17 cellular contexts compared by ENCODE assay signal in the genomic region with DNA sequence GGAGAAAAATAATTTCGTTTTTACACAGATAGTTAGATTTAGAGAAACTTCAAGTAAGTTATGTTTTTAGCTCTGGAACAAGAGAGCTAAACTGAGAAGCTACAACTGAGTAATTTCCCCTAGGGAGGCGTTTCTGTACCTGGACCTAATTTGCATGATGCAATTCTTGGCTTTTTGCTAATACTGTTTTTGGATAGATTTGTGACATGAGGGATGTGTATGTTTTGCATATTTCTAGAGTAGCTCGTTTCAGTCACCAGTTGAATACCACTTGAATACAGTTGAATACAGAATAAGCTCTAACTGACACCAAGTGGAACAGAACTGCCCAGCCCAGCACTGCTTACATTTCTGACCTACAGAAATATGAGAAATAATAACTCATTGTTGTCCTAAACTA.
DNase-seq lines count a peak whose midpoint lies in the region; ATAC-seq, FAIRE-seq and TF ChIP-seq lines count a peak whose summit lies in the region.
"Had no signal": no experiment of that assay in that cellular context is flagged by ENCODE, and none has a peak within 500 bp of the region (broad histone marks: within the 10 kb centered on the region; RNA-seq: fewer than 3 reads in every experiment).

No MANE protein-coding gene starts in this region.

- TF ChIP-seq EP300 in GM12878 (IDR thresholded peaks at IDR 0.05; ENCODE audit: borderline replicate concordance in 1 of 2, control insufficient read depth in 1 of 2, low read depth in 2 of 2, low read length in 2 of 2) = 0 out of 4 replicates have a peak, but pooled peaks of 1 of the 2 experiments have one; percentile 12

- H3K27ac ChIP-seq in GM12878 (ENCODE audit: control insufficient read depth, insufficient read depth) = no peak overlapping the region
- H3K27ac ChIP-seq: BLaER1 treated with 17β-estradiol and CSF1 and Interleukin-3, amounts not matched to agents 10 nM and 100 nM had no signal

- CTCF ChIA-PET in GM12878 (lab: Yijun Ruan, JAX) = no interaction called here

- intact Hi-C loops in GM12878 (cut with micrococcal nuclease; ENCODE audit: unreplicated experiment) = no loop called here
- intact Hi-C loops in sciatic nerve (cut with DNase I) = no loop called here

- TF ChIP-seq POLR2A in GM12878 (IDR thresholded peaks at IDR 0.05; ENCODE audit: low read depth, low read length) = no peak

- DNase-seq in NCI-H526 (lab: John Stamatoyannopoulos, UW) (peak; percentile 80 to 82), GM12878 (ENCODE audit: low read depth, low spot score) (no peak), sciatic nerve (ENCODE audit: low spot score) (no peak), T-helper 9 cell (no peak)
- no peak for DNase-seq in stimulated activated CD4-positive, alpha-beta T cell treated with anti-CD3 and anti-CD28 coated beads, Interleukin-4, amount 100 ng/mL, for 4 hours
- DNase-seq: Calu3; CD8-positive, alpha-beta T cell; DMS79 treated with DMSO at 0.1 percent for 48 hours; GF-D8; H9; IMR-90 had no signal

- H3K27me3 ChIP-seq in GM12878 (replicated peaks in 1 of 2; ENCODE audit: control insufficient read depth in 2 of 2, insufficient read depth in 2 of 2, low read length in 1 of 2) = no peaks in the 10 kb centered on the region
- H3K27me3 ChIP-seq: BLaER1 treated with 17β-estradiol and CSF1 and Interleukin-3, amounts not matched to agents 10 nM and 100 nM had no signal

- no peaks in the 10 kb centered on the region for H4K20me1 ChIP-seq in GM12878 (ENCODE audit: control insufficient read depth, insufficient read depth)
- H4K20me1 ChIP-seq: BLaER1 treated with 17β-estradiol and CSF1 and Interleukin-3, amounts not matched to agents 10 nM and 100 nM had no signal

- WGBS in GM12878 (ENCODE audit: insufficient coverage, insufficient replicate concordance, low lambda C conversion rate, missing lambda C conversion rate) = 0% methylated on average over 3 of the region's 3 CpGs

- TF ChIP-seq RAD21 in GM12878 (IDR thresholded peaks at IDR 0.05; ENCODE audit: insufficient read depth, low read depth, low read length) = no peak

- H3K79me2 ChIP-seq in GM12878 (ENCODE audit: control insufficient read depth, insufficient read depth, low read length) = no peaks in the 10 kb centered on the region

- BruUV-seq in GM12878 (replicated peaks; lab: Mats Ljungman, UMichigan) = no TSS peak

- no peak overlapping the region for H3K9ac ChIP-seq in GM12878 (ENCODE audit: control insufficient read depth, insufficient read depth, low read length)
- H3K9ac ChIP-seq: BLaER1 treated with 17β-estradiol and CSF1 and Interleukin-3, amounts not matched to agents 10 nM and 100 nM had no signal

- peak; percentile 49 for ATAC-seq in GM19463 (IDR thresholded peaks at IDR 0.05; ENCODE audit: unreplicated experiment)
- peak; percentile 67 for ATAC-seq in HG02623 (IDR thresholded peaks at IDR 0.05; ENCODE audit: unreplicated experiment)
- peak; percentile 63 for ATAC-seq in GM12878
- no peak for ATAC-seq in sciatic nerve
- ATAC-seq: CD8-positive, alpha-beta T cell; K562 had no signal

- RAD21 ChIA-PET in GM12878 (lab: Charles Lee; ENCODE audit: unreplicated experiment) = interaction anchor here (0.8 to 0.9 kb wide), 2 partner anchors 62 to 231 kb away, joined by 3 read pairs; no protein-coding TSS in a partner anchor

- POLR2A ChIA-PET in GM12878 (lab: Charles Lee) = no interaction called here

- no peak overlapping the region for H3K4me2 ChIP-seq in GM12878 (ENCODE audit: control insufficient read depth, insufficient read depth)
- H3K4me2 ChIP-seq: BLaER1 treated with 17β-estradiol and CSF1 and Interleukin-3, amounts not matched to agents 10 nM and 100 nM had no signal

- no peak for TF ChIP-seq CTCF in GM12878 (IDR thresholded peaks at IDR 0.05 in 2 of 3, conservative IDR thresholded peaks at IDR 0.05 in 1 of 3; ENCODE audit: control insufficient read depth in 2 of 3, extremely low read depth in 1 of 3, insufficient read depth in 1 of 3, low read depth in 3 of 3, low read length in 3 of 3)

- in situ Hi-C loops in GM12878 (cut with MboI) = no loop called here

- FAIRE-seq in GM12878 (lab: Jason Lieb, UNC) = no peak
- FAIRE-seq: H1, HTR-8/SVneo, K562 had no signal

- SMC1A ChIA-PET in GM12878 (lab: Charles Lee; ENCODE audit: uncharacterized antibody, unreplicated experiment) = interaction anchor here (0.8 to 3.6 kb wide), 8 partner anchors 11 to 304 kb away, joined by 3 to 12 read pairs (median 4); no protein-coding TSS in a partner anchor

- H3K9me3 ChIP-seq in GM12878 (replicated peaks; ENCODE audit: control insufficient read depth, insufficient read depth, low read length) = no peaks in the 10 kb centered on the region
- H3K9me3 ChIP-seq: BLaER1 treated with 17β-estradiol and CSF1 and Interleukin-3, amounts not matched to agents 10 nM and 100 nM had no signal

- H3K36me3 ChIP-seq in GM12878 (ENCODE audit: control insufficient read depth in 2 of 2, insufficient read depth in 2 of 2, low read length in 1 of 2) = no peaks in the 10 kb centered on the region
- H3K36me3 ChIP-seq: BLaER1 treated with 17β-estradiol and CSF1 and Interleukin-3, amounts not matched to agents 10 nM and 100 nM had no signal

- no peak overlapping the region for H2AFZ ChIP-seq in GM12878 (ENCODE audit: control insufficient read depth, low read depth, low read length)

- H3K4me3 ChIP-seq in GM12878 = no peak overlapping the region
- H3K4me3 ChIP-seq: BLaER1 treated with 17β-estradiol and CSF1 and Interleukin-3, amounts not matched to agents 10 nM and 100 nM; K562 had no signal

- H3K4me1 ChIP-seq in GM12878 (ENCODE audit: control insufficient read depth, insufficient read depth, low read length) = no peaks in the 10 kb centered on the region
- H3K4me1 ChIP-seq: BLaER1 treated with 17β-estradiol and CSF1 and Interleukin-3, amounts not matched to agents 10 nM and 100 nM had no signal

TF ChIP-seq in GM12878, 131 proteins besides CTCF, POLR2A, EP300 and RAD21 (continues in another document):
- TF ChIP-seq KAT2A (conservative IDR thresholded peaks at IDR 0.05; ENCODE audit: control insufficient read depth, low read depth, low read length) (no peak), BCL11A (IDR thresholded peaks at IDR 0.05; ENCODE audit: low read depth, low read length) (no peak), ZSCAN29 (IDR thresholded peaks at IDR 0.05) (no peak), EZH2 (IDR thresholded peaks at IDR 0.05; ENCODE audit: borderline replicate concordance, control insufficient read depth, low read depth, low read length) (no peak), NR2C1 (IDR thresholded peaks at IDR 0.05) (no peak), FOXM1 (IDR thresholded peaks at IDR 0.05; ENCODE audit: low read depth, low read length) (no peak), ESRRA (IDR thresholded peaks at IDR 0.05; ENCODE audit: low read length) (no peak), SREBF1 (IDR thresholded peaks at IDR 0.05; ENCODE audit: low read length) (no peak)
- TF ChIP-seq, protein P1, sequence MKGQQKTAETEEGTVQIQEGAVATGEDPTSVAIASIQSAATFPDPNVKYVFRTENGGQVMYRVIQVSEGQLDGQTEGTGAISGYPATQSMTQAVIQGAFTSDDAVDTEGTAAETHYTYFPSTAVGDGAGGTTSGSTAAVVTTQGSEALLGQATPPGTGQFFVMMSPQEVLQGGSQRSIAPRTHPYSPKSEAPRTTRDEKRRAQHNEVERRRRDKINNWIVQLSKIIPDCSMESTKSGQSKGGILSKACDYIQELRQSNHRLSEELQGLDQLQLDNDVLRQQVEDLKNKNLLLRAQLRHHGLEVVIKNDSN (IDR thresholded peaks at IDR 0.05; ENCODE audit: borderline replicate concordance, extremely low read length, insufficient read depth, low read depth, low read length) = no peak
- TF ChIP-seq, protein P2, sequence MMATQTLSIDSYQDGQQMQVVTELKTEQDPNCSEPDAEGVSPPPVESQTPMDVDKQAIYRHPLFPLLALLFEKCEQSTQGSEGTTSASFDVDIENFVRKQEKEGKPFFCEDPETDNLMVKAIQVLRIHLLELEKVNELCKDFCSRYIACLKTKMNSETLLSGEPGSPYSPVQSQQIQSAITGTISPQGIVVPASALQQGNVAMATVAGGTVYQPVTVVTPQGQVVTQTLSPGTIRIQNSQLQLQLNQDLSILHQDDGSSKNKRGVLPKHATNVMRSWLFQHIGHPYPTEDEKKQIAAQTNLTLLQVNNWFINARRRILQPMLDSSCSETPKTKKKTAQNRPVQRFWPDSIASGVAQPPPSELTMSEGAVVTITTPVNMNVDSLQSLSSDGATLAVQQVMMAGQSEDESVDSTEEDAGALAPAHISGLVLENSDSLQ (IDR thresholded peaks at IDR 0.05) = no peak
- TF ChIP-seq, protein P3, sequence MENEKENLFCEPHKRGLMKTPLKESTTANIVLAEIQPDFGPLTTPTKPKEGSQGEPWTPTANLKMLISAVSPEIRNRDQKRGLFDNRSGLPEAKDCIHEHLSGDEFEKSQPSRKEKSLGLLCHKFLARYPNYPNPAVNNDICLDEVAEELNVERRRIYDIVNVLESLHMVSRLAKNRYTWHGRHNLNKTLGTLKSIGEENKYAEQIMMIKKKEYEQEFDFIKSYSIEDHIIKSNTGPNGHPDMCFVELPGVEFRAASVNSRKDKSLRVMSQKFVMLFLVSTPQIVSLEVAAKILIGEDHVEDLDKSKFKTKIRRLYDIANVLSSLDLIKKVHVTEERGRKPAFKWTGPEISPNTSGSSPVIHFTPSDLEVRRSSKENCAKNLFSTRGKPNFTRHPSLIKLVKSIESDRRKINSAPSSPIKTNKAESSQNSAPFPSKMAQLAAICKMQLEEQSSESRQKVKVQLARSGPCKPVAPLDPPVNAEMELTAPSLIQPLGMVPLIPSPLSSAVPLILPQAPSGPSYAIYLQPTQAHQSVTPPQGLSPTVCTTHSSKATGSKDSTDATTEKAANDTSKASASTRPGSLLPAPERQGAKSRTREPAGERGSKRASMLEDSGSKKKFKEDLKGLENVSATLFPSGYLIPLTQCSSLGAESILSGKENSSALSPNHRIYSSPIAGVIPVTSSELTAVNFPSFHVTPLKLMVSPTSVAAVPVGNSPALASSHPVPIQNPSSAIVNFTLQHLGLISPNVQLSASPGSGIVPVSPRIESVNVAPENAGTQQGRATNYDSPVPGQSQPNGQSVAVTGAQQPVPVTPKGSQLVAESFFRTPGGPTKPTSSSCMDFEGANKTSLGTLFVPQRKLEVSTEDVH (IDR thresholded peaks at IDR 0.05; ENCODE audit: low read depth, partially characterized antibody) = no peak

Comparison
In these comparisons a context has a peak if more than half of its experiments do, and no peak if none do; other contexts are left out.
1. DNase-seq: peak in NCI-H526 (2 of 2); none in GM12878 (single experiment), sciatic nerve (single experiment), stimulated activated CD4-positive, alpha-beta T cell treated with anti-CD3 and anti-CD28 coated beads, Interleukin-4, amount 100 ng/mL, for 4 hours (0 of 2) and T-helper 9 cell (single experiment).